Comparison of ENCODE assay signal across 26 cellular contexts in the genomic region with DNA sequence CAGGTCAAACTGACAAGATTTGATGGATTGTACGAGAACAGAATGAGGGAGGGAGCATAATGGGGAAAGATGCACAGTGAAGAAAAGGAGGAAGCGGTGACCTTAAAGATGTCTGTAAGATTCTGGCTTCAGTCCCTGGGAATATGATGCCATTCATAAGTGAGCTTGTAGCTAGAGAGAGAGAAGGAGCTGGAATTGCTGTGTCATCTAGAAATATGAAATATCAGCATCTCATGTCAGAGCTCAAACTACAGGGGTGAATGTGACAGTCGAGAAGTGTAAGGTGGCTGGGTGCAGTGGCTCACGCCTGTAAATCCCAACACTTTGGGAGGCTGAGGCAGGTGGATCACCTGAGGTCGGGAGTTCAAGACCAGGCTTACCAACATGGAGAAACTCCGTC.
"Had no signal": no experiment of that assay in that cellular context is flagged by ENCODE, and none has a peak within 500 bp of the region (broad histone marks: within the 10 kb centered on the region; RNA-seq: fewer than 3 reads in every experiment).

No MANE protein-coding gene starts in this region.

- H3K4me3 ChIP-seq: colonic mucosa, esophagus squamous epithelium, gastrocnemius medialis, heart right ventricle, left lung, lower lobe of right lung, mucosa of descending colon had no signal

- H3K27ac ChIP-seq: colonic mucosa, epithelial cell of prostate, esophagus squamous epithelium, gastrocnemius medialis, heart right ventricle, left lung, lower lobe of right lung had no signal

- DNase-seq: colonic mucosa; cortex of kidney; effector CD8-positive, alpha-beta T cell; effector memory CD8-positive, alpha-beta T cell; endodermal cell; erythroblast; esophagus squamous epithelium; foreskin fibroblast; foreskin melanocyte; gastrocnemius medialis; glutamatergic neuron; head of caudate nucleus; heart right ventricle; hippocampal formation; left cardiac atrium; left ventricle myocardium superior; lower lobe of right lung; mesenchymal stem cell; mucosa of descending colon; naive B cell had no signal

- H3K36me3 ChIP-seq: colonic mucosa, esophagus squamous epithelium, gastrocnemius medialis, heart right ventricle, left lung, lower lobe of right lung had no signal

- FAIRE-seq: endometrium, islet of Langerhans, keratinocyte had no signal

- ATAC-seq: effector memory CD8-positive, alpha-beta T cell; esophagus mucosa; gastrocnemius medialis; heart right ventricle; left cardiac atrium; left lung; left ventricle myocardium superior; lower lobe of right lung; mucosa of descending colon had no signal

- H3K27me3 ChIP-seq: colonic mucosa had no signal

- H3K9me3 ChIP-seq: colonic mucosa, esophagus squamous epithelium, gastrocnemius medialis, heart right ventricle, left lung, lower lobe of right lung, mucosa of descending colon had no signal

- H3K4me1 ChIP-seq: colonic mucosa, gastrocnemius medialis, heart right ventricle, left lung, lower lobe of right lung had no signal
